ENCODE assay signal across 8 cellular contexts in genomic region chr2:152200562-152201465, GRCh38. TPM values are rescaled to one million over a fixed set of nuclear protein-coding genes. Genes with fewer than 3 reads are reported as not detected.
DNase-seq lines count a peak whose midpoint lies in the region; ATAC-seq and TF ChIP-seq lines count a peak whose summit lies in the region.

No MANE protein-coding gene starts in this region.

- no peak for TF ChIP-seq EP300 in sigmoid colon (IDR thresholded peaks at IDR 0.05)

- TF ChIP-seq CTCF in sigmoid colon (IDR thresholded peaks at IDR 0.05): no peak

- H3K4me1 ChIP-seq in sigmoid colon: no peaks in the 10 kb centered on the region

- H3K4me3 Mint-ChIP-seq in stimulated activated memory B cell treated with anti-CD40 and anti-IgM and Interleukin-4, amounts not matched to agents 10 μg/mL and 1 μg/mL and 100 μg/mL, for 72 hours: no peak overlapping the region

- no peak overlapping the region for H3K27ac Mint-ChIP-seq in stimulated activated memory B cell treated with anti-CD40 and anti-IgM and Interleukin-4, amounts not matched to agents 10 μg/mL and 1 μg/mL and 100 μg/mL, for 72 hours

- H3K27me3 ChIP-seq in sigmoid colon: no peaks in the 10 kb centered on the region

- intact Hi-C loops in sigmoid colon (cut with DNase I): no loop called here

- H3K36me3 Mint-ChIP-seq in stimulated activated memory B cell treated with anti-CD40 and anti-IgM and Interleukin-4, amounts not matched to agents 10 μg/mL and 1 μg/mL and 100 μg/mL, for 72 hours: no peaks in the 10 kb centered on the region

- DNase-seq in DMS 273 (lab: John Stamatoyannopoulos, UW; ENCODE audit: unreplicated experiment) (peak; percentile 49), UCSD-AML1 (lab: John Stamatoyannopoulos, UW; ENCODE audit: unreplicated experiment) (peak; percentile 72), glomerular visceral epithelial cell (ENCODE audit: extremely low spot score) (peak; percentile 95), sigmoid colon (peak; percentile 91), midbrain (lab: John Stamatoyannopoulos, UW) (no peak)

- peak; percentile 45 for ATAC-seq in HG03565 (IDR thresholded peaks at IDR 0.05; ENCODE audit: unreplicated experiment)
- ATAC-seq in HG02623 (IDR thresholded peaks at IDR 0.05; ENCODE audit: unreplicated experiment): no peak
- no peak for ATAC-seq in stimulated activated memory B cell treated with anti-CD40 and anti-IgM and Interleukin-4, amounts not matched to agents 10 μg/mL and 1 μg/mL and 100 μg/mL, for 72 hours

- 46 to 72% methylated on average over 9 of the region's 9 CpGs for WGBS in sigmoid colon, 2 donors

- no peaks in the 10 kb centered on the region for H3K9me3 ChIP-seq in sigmoid colon

- H3K4me3 ChIP-seq in sigmoid colon: no peak overlapping the region

- peaks cover 34% of the 10 kb centered on the region for H3K27me3 Mint-ChIP-seq in stimulated activated memory B cell treated with anti-CD40 and anti-IgM and Interleukin-4, amounts not matched to agents 10 μg/mL and 1 μg/mL and 100 μg/mL, for 72 hours

- no peaks in the 10 kb centered on the region for H3K4me1 Mint-ChIP-seq in stimulated activated memory B cell treated with anti-CD40 and anti-IgM and Interleukin-4, amounts not matched to agents 10 μg/mL and 1 μg/mL and 100 μg/mL, for 72 hours

- peaks cover 5% of the 10 kb centered on the region for H3K9me3 Mint-ChIP-seq in stimulated activated memory B cell treated with anti-CD40 and anti-IgM and Interleukin-4, amounts not matched to agents 10 μg/mL and 1 μg/mL and 100 μg/mL, for 72 hours

- no peaks in the 10 kb centered on the region for H3K36me3 ChIP-seq in sigmoid colon

- H3K27ac ChIP-seq in sigmoid colon: no peak overlapping the region

- no peak for TF ChIP-seq POLR2A in sigmoid colon (IDR thresholded peaks at IDR 0.05)

RNA-seq across cellular contexts. Expression of gene STAM2, which starts 25.3 kb away (rescaled TPM):
- total RNA-seq in sigmoid colon: 10 to 100 TPM; 26.3 to 36.7 (median 33.5) TPM
- 10 to 100 TPM in 2 of 3 donors, 1 to 10 TPM in 1; 9.0 to 10.8 (median 10.6) TPM for polyA plus RNA-seq in sigmoid colon
